1 cellular context compared by ENCODE assay signal in the genomic region with DNA sequence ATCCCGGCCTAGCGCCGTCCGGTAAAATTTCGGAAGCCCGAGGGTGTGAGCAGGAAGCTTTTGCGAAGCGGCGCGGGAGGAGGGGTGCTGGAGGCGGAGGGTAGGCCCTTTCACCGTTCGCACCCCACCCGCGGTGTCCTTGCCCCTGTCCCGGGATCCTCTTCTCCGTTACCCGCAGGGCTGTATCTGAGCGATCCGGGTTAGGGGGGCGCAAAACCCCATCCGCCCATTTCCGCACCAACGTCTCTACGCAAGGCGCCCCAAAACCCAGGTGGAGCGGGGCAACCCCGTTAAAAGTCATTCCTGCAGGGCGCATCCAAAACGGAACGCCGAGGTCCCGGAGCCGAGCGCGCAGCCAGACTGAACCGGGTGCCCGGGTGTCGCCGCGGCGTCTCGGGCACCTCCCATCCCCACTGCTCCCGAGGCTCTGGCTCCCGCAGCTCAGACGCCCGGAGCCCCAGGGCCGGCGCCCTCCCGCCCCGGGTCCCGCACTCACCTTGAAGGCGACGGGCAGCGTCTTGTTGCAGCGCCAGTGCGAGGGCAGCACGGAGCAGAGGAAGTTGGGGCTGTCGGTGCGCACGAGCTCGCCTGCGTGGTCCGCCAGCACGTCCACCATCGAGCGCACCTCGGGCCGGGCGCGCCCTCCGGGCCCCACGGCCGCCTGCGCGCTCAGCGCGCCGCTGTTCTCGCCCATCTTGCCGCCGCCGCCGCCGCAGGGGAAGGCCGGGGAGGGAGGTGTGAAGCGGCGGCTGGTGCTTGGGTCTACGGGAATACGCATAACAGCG.
A peak's percentile ranks its signal among the peaks of the same experiment; 100 is the strongest.
TF ChIP-seq lines count a peak whose summit lies in the region.

No MANE protein-coding gene starts in this region.

TF ChIP-seq in WTC11, 78 proteins besides CTCF, POLR2A, EP300 and RAD21 (continued from another document):
- TF ChIP-seq ZNF512 (CRISPR knock-in tag; IDR thresholded peaks at IDR 0.05; ENCODE audit: borderline replicate concordance) (no peak), ZNF317 (CRISPR knock-in tag; IDR thresholded peaks at IDR 0.05; ENCODE audit: borderline replicate concordance, low read depth) (no peak), TP53 (CRISPR knock-in tag; IDR thresholded peaks at IDR 0.05) (no peak), ESRRA (CRISPR knock-in tag; IDR thresholded peaks at IDR 0.05; ENCODE audit: borderline replicate concordance) (no peak), CREM (CRISPR knock-in tag; IDR thresholded peaks at IDR 0.05) (0 out of 2 replicates have a peak, but pooled peaks have one; percentile 34), GTF2I (CRISPR knock-in tag; conservative IDR thresholded peaks at IDR 0.05) (no peak), TCF7 (CRISPR knock-in tag; IDR thresholded peaks at IDR 0.05; ENCODE audit: low read depth) (0 out of 2 replicates have a peak, but pooled peaks have one; percentile 45), HMGXB4 (CRISPR knock-in tag; IDR thresholded peaks at IDR 0.05) (peak; percentile 55; the same call in 1 of the 2 replicates), E2F1 (CRISPR knock-in tag; IDR thresholded peaks at IDR 0.05) (no peak), FOXP1 (CRISPR knock-in tag; IDR thresholded peaks at IDR 0.05; ENCODE audit: borderline replicate concordance) (peak; percentile 53; the same call in 1 of the 2 replicates)
- TF ChIP-seq, protein P1, sequence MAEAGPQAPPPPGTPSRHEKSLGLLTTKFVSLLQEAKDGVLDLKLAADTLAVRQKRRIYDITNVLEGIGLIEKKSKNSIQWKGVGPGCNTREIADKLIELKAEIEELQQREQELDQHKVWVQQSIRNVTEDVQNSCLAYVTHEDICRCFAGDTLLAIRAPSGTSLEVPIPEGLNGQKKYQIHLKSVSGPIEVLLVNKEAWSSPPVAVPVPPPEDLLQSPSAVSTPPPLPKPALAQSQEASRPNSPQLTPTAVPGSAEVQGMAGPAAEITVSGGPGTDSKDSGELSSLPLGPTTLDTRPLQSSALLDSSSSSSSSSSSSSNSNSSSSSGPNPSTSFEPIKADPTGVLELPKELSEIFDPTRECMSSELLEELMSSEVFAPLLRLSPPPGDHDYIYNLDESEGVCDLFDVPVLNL (CRISPR knock-in tag; IDR thresholded peaks at IDR 0.05; ENCODE audit: borderline replicate concordance, low read depth) = no peak
